ENCODE assay signal across 2 cellular contexts in genomic region chr15:72197045-72197459, GRCh38.
A peak's percentile ranks its signal among the peaks of the same experiment; 100 is the strongest.
TF ChIP-seq lines count a peak whose summit lies in the region.

No MANE protein-coding gene starts in this region.

TF ChIP-seq in HEK293, 187 proteins besides CTCF, POLR2A, EP300 and RAD21:
- TF ChIP-seq ZNF202 (tag by site-specific recombination; IDR thresholded peaks at IDR 0.05; ENCODE audit: borderline replicate concordance) (0 out of 2 replicates have a peak, but pooled peaks have one; percentile 64), HOXD13 (CRISPR knock-in tag; IDR thresholded peaks at IDR 0.05; ENCODE audit: borderline replicate concordance) (no peak)

TF ChIP-seq in K562, 482 proteins besides CTCF, POLR2A, EP300 and RAD21:
- TF ChIP-seq MEF2D (tag; conservative IDR thresholded peaks at IDR 0.05; ENCODE audit: low read depth) (no peak), EGR1 (conservative IDR thresholded peaks at IDR 0.05) (no peak), ZMIZ1 (IDR thresholded peaks at IDR 0.05; ENCODE audit: low read depth in 2 of 2, low read length in 2 of 2) (no peak), ZBTB33 (CRISPR knock-in tag; IDR thresholded peaks at IDR 0.05) (0 out of 2 replicates have a peak, but pooled peaks have one; percentile 39), POLR2G (IDR thresholded peaks at IDR 0.05; ENCODE audit: low read depth, low read length) (peak; percentile 13)
